ENCODE assay signal across 1 cellular context in the genomic region with DNA sequence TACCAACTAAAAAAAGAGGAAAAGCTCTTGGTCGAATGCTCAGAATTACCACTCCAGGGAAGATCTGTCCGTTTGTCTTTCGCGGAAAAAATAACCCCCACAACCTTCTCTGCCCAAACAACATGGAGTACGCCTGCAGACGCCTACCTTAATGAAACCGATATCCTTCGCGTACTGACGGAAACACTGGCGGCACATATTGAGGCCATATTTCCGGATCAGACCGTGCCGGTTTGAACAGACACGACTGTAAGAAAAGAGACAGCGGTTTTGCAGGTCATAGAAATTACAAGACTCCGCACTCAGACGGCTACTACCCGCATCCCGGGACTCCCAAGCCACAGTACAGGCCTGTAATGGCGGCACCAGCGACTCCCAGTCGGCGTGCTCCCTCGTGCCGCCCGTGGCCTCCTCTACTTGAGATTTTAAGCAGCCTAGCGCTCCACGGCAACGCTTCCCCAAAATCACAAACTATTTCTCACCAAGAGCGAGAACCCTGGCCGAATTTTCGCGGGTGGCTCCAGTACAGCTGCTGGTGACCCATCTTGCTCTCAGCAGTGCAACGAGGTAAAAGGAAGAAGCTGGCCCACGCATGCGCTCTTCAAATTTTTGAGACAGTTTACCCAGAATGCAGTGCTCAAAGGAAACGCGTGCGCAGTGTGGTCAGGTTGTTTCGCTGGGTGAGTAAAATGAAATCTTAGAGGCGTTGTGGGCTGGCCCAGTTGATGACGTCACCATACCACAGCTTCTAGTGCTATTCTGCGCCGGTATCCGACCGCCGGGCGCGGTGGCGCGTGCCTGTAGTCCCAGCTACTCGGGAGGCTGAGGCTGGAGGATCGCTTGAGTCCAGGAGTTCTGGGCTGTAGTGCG.
TF ChIP-seq lines count a peak whose summit lies in the region.

A gene (minus strand): TSS at position 578 of the 870 bp plus-strand sequence. CDS start 34 bp downstream, at position 544.

TF ChIP-seq in HEK293, 187 proteins besides CTCF, POLR2A, EP300 and RAD21 (continued from another document and continues in another):
- TF ChIP-seq, protein P1, sequence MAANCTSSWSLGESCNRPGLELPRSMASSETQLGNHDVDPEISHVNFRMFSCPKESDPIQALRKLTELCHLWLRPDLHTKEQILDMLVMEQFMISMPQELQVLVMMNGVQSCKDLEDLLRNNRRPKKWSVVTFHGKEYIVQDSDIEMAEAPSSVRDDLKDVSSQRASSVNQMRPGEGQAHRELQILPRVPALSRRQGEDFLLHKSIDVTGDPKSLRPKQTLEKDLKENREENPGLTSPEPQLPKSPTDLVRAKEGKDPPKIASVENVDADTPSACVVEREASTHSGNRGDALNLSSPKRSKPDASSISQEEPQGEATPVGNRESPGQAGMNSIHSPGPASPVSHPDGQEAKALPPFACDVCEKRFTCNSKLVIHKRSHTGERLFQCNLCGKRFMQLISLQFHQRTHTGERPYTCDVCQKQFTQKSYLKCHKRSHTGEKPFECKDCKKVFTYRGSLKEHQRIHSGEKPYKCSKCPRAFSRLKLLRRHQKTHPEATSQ (tag by site-specific recombination; IDR thresholded peaks at IDR 0.05) = 0 out of 2 replicates have a peak, but pooled peaks have one; percentile 84
- TF ChIP-seq ZNF76 (tag by site-specific recombination; IDR thresholded peaks at IDR 0.05; ENCODE audit: borderline replicate concordance, low read depth) = peak; percentile 88
- TF ChIP-seq, protein P2, sequence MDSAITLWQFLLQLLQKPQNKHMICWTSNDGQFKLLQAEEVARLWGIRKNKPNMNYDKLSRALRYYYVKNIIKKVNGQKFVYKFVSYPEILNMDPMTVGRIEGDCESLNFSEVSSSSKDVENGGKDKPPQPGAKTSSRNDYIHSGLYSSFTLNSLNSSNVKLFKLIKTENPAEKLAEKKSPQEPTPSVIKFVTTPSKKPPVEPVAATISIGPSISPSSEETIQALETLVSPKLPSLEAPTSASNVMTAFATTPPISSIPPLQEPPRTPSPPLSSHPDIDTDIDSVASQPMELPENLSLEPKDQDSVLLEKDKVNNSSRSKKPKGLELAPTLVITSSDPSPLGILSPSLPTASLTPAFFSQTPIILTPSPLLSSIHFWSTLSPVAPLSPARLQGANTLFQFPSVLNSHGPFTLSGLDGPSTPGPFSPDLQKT (IDR thresholded peaks at IDR 0.05; ENCODE audit: borderline replicate concordance, low read depth, low read length) = no peak
- TF ChIP-seq ZNF701 (tag by site-specific recombination; IDR thresholded peaks at IDR 0.05) = no peak
- TF ChIP-seq, protein P3, sequence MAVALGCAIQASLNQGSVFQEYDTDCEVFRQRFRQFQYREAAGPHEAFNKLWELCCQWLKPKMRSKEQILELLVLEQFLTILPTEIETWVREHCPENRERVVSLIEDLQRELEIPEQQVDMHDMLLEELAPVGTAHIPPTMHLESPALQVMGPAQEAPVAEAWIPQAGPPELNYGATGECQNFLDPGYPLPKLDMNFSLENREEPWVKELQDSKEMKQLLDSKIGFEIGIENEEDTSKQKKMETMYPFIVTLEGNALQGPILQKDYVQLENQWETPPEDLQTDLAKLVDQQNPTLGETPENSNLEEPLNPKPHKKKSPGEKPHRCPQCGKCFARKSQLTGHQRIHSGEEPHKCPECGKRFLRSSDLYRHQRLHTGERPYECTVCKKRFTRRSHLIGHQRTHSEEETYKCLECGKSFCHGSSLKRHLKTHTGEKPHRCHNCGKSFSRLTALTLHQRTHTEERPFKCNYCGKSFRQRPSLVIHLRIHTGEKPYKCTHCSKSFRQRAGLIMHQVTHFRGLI (tag by site-specific recombination; IDR thresholded peaks at IDR 0.05) = no peak
- TF ChIP-seq ZNF292 (tag by site-specific recombination; IDR thresholded peaks at IDR 0.05; ENCODE audit: borderline replicate concordance, low read depth) = no peak
- no peak for TF ChIP-seq ZNF302 (tag by site-specific recombination; IDR thresholded peaks at IDR 0.05; ENCODE audit: low read depth)
- peak; percentile 78 for TF ChIP-seq ZNF558 (tag by site-specific recombination; IDR thresholded peaks at IDR 0.05)
- TF ChIP-seq ZNF341 (tag by site-specific recombination; IDR thresholded peaks at IDR 0.05; ENCODE audit: low read depth) = no peak
- TF ChIP-seq, protein P4, sequence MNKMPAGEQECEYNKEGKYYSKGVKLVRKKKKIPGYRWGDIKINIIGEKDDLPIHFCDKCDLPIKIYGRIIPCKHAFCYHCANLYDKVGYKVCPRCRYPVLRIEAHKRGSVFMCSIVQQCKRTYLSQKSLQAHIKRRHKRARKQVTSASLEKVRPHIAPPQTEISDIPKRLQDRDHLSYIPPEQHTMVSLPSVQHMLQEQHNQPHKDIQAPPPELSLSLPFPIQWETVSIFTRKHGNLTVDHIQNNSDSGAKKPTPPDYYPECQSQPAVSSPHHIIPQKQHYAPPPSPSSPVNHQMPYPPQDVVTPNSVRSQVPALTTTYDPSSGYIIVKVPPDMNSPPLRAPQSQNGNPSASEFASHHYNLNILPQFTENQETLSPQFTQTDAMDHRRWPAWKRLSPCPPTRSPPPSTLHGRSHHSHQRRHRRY (tag by site-specific recombination; IDR thresholded peaks at IDR 0.05) = no peak
- TF ChIP-seq, protein P5, sequence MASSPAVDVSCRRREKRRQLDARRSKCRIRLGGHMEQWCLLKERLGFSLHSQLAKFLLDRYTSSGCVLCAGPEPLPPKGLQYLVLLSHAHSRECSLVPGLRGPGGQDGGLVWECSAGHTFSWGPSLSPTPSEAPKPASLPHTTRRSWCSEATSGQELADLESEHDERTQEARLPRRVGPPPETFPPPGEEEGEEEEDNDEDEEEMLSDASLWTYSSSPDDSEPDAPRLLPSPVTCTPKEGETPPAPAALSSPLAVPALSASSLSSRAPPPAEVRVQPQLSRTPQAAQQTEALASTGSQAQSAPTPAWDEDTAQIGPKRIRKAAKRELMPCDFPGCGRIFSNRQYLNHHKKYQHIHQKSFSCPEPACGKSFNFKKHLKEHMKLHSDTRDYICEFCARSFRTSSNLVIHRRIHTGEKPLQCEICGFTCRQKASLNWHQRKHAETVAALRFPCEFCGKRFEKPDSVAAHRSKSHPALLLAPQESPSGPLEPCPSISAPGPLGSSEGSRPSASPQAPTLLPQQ (tag by site-specific recombination; IDR thresholded peaks at IDR 0.05) = peak; percentile 67; the same call in 1 of the 2 replicates
- peak; percentile 80 for TF ChIP-seq KLF8 (tag by site-specific recombination; IDR thresholded peaks at IDR 0.05)
- TF ChIP-seq ZNF514 (tag by site-specific recombination; IDR thresholded peaks at IDR 0.05) = no peak
- no peak for TF ChIP-seq ZNF670 (tag by site-specific recombination; IDR thresholded peaks at IDR 0.05; ENCODE audit: low read depth)
- TF ChIP-seq ZNF2 (tag by site-specific recombination; IDR thresholded peaks at IDR 0.05) = peak; percentile 79; the same call in 1 of the 2 replicates
- TF ChIP-seq ZNF155 (tag by site-specific recombination; IDR thresholded peaks at IDR 0.05) = no peak
- no peak for TF ChIP-seq ZNF529 (tag by site-specific recombination; IDR thresholded peaks at IDR 0.05; ENCODE audit: insufficient replicate concordance)
- no peak for TF ChIP-seq ZNF350 (tag by site-specific recombination; IDR thresholded peaks at IDR 0.05)
- TF ChIP-seq ZNF555 (tag by site-specific recombination; conservative IDR thresholded peaks at IDR 0.05) = no peak
- TF ChIP-seq ZNF274 (IDR thresholded peaks at IDR 0.05; ENCODE audit: low read length) = no peak
- TF ChIP-seq ZNF274 (tag by site-specific recombination; IDR thresholded peaks at IDR 0.05; ENCODE audit: borderline replicate concordance) = no peak
- TF ChIP-seq, protein P6, sequence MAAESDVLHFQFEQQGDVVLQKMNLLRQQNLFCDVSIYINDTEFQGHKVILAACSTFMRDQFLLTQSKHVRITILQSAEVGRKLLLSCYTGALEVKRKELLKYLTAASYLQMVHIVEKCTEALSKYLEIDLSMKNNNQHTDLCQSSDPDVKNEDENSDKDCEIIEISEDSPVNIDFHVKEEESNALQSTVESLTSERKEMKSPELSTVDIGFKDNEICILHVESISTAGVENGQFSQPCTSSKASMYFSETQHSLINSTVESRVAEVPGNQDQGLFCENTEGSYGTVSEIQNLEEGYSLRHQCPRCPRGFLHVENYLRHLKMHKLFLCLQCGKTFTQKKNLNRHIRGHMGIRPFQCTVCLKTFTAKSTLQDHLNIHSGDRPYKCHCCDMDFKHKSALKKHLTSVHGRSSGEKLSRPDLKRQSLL (tag by site-specific recombination; IDR thresholded peaks at IDR 0.05) = peak; percentile 41
- peak; percentile 64 for TF ChIP-seq KLF16 (tag by site-specific recombination; IDR thresholded peaks at IDR 0.05)
- peak; percentile 85 for TF ChIP-seq SP7 (tag by site-specific recombination; IDR thresholded peaks at IDR 0.05)
- TF ChIP-seq ZFP3 (tag by site-specific recombination; IDR thresholded peaks at IDR 0.05; ENCODE audit: low read depth) = no peak
- TF ChIP-seq, protein P7, sequence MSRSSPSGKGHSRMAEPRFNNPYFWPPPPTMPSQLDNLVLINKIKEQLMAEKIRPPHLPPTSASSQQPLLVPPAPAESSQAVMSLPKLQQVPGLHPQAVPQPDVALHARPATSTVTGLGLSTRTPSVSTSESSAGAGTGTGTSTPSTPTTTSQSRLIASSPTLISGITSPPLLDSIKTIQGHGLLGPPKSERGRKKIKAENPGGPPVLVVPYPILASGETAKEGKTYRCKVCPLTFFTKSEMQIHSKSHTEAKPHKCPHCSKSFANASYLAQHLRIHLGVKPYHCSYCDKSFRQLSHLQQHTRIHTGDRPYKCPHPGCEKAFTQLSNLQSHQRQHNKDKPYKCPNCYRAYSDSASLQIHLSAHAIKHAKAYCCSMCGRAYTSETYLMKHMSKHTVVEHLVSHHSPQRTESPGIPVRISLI (tag by site-specific recombination; IDR thresholded peaks at IDR 0.05) = no peak
- TF ChIP-seq ZNF138 (tag by site-specific recombination; IDR thresholded peaks at IDR 0.05; ENCODE audit: borderline replicate concordance) = no peak
- TF ChIP-seq ZNF530 (tag by site-specific recombination; IDR thresholded peaks at IDR 0.05; ENCODE audit: low read depth) = no peak
- no peak for TF ChIP-seq ZNF791 (tag by site-specific recombination; IDR thresholded peaks at IDR 0.05)
- no peak for TF ChIP-seq ZNF707 (tag by site-specific recombination; IDR thresholded peaks at IDR 0.05)
- TF ChIP-seq, protein P8, sequence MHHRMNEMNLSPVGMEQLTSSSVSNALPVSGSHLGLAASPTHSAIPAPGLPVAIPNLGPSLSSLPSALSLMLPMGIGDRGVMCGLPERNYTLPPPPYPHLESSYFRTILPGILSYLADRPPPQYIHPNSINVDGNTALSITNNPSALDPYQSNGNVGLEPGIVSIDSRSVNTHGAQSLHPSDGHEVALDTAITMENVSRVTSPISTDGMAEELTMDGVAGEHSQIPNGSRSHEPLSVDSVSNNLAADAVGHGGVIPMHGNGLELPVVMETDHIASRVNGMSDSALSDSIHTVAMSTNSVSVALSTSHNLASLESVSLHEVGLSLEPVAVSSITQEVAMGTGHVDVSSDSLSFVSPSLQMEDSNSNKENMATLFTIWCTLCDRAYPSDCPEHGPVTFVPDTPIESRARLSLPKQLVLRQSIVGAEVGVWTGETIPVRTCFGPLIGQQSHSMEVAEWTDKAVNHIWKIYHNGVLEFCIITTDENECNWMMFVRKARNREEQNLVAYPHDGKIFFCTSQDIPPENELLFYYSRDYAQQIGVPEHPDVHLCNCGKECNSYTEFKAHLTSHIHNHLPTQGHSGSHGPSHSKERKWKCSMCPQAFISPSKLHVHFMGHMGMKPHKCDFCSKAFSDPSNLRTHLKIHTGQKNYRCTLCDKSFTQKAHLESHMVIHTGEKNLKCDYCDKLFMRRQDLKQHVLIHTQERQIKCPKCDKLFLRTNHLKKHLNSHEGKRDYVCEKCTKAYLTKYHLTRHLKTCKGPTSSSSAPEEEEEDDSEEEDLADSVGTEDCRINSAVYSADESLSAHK (tag by site-specific recombination; IDR thresholded peaks at IDR 0.05) = peak; percentile 23; the same call in 1 of the 2 replicates
- no peak for TF ChIP-seq ZNF510 (tag by site-specific recombination; IDR thresholded peaks at IDR 0.05; ENCODE audit: insufficient replicate concordance)
- no peak for TF ChIP-seq ZNF433 (tag by site-specific recombination; IDR thresholded peaks at IDR 0.05; ENCODE audit: low read depth)
- peak; percentile 30; the same call in 1 of the 2 replicates for TF ChIP-seq KLF10 (tag by site-specific recombination; IDR thresholded peaks at IDR 0.05)
- no peak for TF ChIP-seq GFI1B (tag by site-specific recombination; IDR thresholded peaks at IDR 0.05)
- TF ChIP-seq ZNF549 (tag by site-specific recombination; IDR thresholded peaks at IDR 0.05) = no peak
- no peak for TF ChIP-seq ZNF211 (tag by site-specific recombination; IDR thresholded peaks at IDR 0.05; ENCODE audit: low read depth)
- TF ChIP-seq, protein P9, sequence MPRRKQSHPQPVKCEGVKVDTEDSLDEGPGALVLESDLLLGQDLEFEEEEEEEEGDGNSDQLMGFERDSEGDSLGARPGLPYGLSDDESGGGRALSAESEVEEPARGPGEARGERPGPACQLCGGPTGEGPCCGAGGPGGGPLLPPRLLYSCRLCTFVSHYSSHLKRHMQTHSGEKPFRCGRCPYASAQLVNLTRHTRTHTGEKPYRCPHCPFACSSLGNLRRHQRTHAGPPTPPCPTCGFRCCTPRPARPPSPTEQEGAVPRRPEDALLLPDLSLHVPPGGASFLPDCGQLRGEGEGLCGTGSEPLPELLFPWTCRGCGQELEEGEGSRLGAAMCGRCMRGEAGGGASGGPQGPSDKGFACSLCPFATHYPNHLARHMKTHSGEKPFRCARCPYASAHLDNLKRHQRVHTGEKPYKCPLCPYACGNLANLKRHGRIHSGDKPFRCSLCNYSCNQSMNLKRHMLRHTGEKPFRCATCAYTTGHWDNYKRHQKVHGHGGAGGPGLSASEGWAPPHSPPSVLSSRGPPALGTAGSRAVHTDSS (tag by site-specific recombination; IDR thresholded peaks at IDR 0.05) = peak; percentile 20; the same call in 1 of the 2 replicates
- TF ChIP-seq, protein P10, sequence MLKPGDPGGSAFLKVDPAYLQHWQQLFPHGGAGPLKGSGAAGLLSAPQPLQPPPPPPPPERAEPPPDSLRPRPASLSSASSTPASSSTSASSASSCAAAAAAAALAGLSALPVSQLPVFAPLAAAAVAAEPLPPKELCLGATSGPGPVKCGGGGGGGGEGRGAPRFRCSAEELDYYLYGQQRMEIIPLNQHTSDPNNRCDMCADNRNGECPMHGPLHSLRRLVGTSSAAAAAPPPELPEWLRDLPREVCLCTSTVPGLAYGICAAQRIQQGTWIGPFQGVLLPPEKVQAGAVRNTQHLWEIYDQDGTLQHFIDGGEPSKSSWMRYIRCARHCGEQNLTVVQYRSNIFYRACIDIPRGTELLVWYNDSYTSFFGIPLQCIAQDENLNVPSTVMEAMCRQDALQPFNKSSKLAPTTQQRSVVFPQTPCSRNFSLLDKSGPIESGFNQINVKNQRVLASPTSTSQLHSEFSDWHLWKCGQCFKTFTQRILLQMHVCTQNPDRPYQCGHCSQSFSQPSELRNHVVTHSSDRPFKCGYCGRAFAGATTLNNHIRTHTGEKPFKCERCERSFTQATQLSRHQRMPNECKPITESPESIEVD (tag by site-specific recombination; IDR thresholded peaks at IDR 0.05) = no peak
- no peak for TF ChIP-seq ZNF747 (tag by site-specific recombination; IDR thresholded peaks at IDR 0.05)
- peak; percentile 82 for TF ChIP-seq YY1 (tag by site-specific recombination; IDR thresholded peaks at IDR 0.05)
- TF ChIP-seq KLF9 (tag by site-specific recombination; IDR thresholded peaks at IDR 0.05; ENCODE audit: low read depth) = peak; percentile 71
- TF ChIP-seq ZNF426 (tag by site-specific recombination; IDR thresholded peaks at IDR 0.05) = no peak
